ENCODE assay signal across 12 cellular contexts in the genomic region with DNA sequence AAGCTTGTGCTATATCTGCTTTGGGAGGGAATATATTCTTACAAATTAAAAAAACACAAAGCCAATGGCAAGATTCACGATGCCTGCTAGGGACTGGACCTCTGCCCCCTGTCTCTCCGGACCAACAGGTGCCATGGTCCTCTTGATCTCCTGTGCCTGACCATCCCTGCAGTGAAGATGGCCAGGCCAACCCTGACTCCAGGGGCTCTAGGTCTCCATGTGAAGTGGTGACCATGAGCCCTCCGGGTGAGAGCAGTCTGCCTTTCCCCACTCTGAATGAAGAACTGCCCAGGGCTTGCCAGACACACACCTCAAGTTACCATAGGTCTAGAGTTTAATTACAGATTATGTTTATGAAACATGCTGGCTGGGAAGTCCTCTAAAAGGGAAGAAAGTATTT. TPM values are rescaled to one million over a fixed set of nuclear protein-coding genes. Genes with fewer than 3 reads are reported as not detected.
A peak's percentile ranks its signal among the peaks of the same experiment; 100 is the strongest.
DNase-seq lines count a peak whose midpoint lies in the region; ATAC-seq and TF ChIP-seq lines count a peak whose summit lies in the region.
"Had no signal": no experiment of that assay in that cellular context is flagged by ENCODE, and none has a peak within 500 bp of the region (broad histone marks: within the 10 kb centered on the region; RNA-seq: fewer than 3 reads in every experiment).

No MANE protein-coding gene starts in this region.

- POLR2A ChIA-PET in PC-3 (lab: Charles Lee; ENCODE audit: unreplicated experiment) = no interaction called here

- H3K79me2 ChIP-seq in PC-3 (ENCODE audit: low read length) = no peaks in the 10 kb centered on the region

- peak overlapping the region; percentile 31 to 49 (median 46) for H3K4me3 ChIP-seq in right lobe of liver
- peak overlapping the region; percentile 73 for H3K4me3 ChIP-seq in thoracic aorta
- H3K4me3 ChIP-seq in PC-3 (ENCODE audit: low read length) = no peak overlapping the region
- H3K4me3 ChIP-seq: body of pancreas had no signal

- H4K20me1 ChIP-seq in PC-3 (ENCODE audit: low read length) = no peaks in the 10 kb centered on the region

- H3K4me1 ChIP-seq in right lobe of liver (no peaks in the 10 kb centered on the region), thoracic aorta (ENCODE audit: control insufficient read depth in 1 of 2, low read depth in 2 of 2) (peaks cover 23 to 63% of the 10 kb centered on the region in 2 donors), PC-3 (ENCODE audit: insufficient read depth, low read length) (peaks cover 17% of the 10 kb centered on the region)

- H3K4me3 Mint-ChIP-seq in activated naive CD4-positive, alpha-beta T cell treated with anti-CD3 and anti-CD28 coated beads for 36 hours = peak overlapping the region; percentile 98
- peak overlapping the region; percentile 99 to 100 for H3K4me3 Mint-ChIP-seq in activated T-cell treated with anti-CD3 and anti-CD28 coated beads, Interleukin-2, amount 50 U/mL, for 72 hours
- H3K4me3 Mint-ChIP-seq: HFFc6 had no signal

- WGBS in right lobe of liver (ENCODE audit: insufficient coverage, low coverage, low lambda C conversion rate, missing lambda C conversion rate) = 14% methylated on average over 1 of the region's 3 CpGs

- H3K9ac ChIP-seq in PC-3 (ENCODE audit: low read length) = no peak overlapping the region

- no peak for TF ChIP-seq CTCF in right lobe of liver (IDR thresholded peaks at IDR 0.05)
- no peak for TF ChIP-seq CTCF in thoracic aorta (IDR thresholded peaks at IDR 0.05)
- TF ChIP-seq CTCF in PC-3 (conservative IDR thresholded peaks at IDR 0.05; ENCODE audit: low read depth, low read length) = no peak

- CTCF ChIA-PET in activated naive CD4-positive, alpha-beta T cell treated with anti-CD3 and anti-CD28 coated beads for 36 hours (lab: Charles Lee) = interaction anchor here (1.0 to 1.5 kb wide), 2 partner anchors 9 to 114 kb away, joined by 3 to 4 read pairs; no protein-coding TSS in a partner anchor
- CTCF ChIA-PET in PC-3 (lab: Charles Lee) = no interaction called here

- ATAC-seq in activated T-cell treated with anti-CD3 and anti-CD28 coated beads, Interleukin-2, amount 50 U/mL, for 72 hours (replicated peaks in 1 of 2) = no peak
- ATAC-seq in right lobe of liver (no peak), thoracic aorta (ENCODE audit: insufficient number of reproducible peaks, low FRiP score, low read depth) (no peak), PC-3 (no peak)
- ATAC-seq: body of pancreas had no signal

- no peak for TF ChIP-seq POLR2A in right lobe of liver (IDR thresholded peaks at IDR 0.05)

- BruUV-seq in PC-3 (replicated peaks; lab: Mats Ljungman, UMichigan) = no TSS peak

- H3K27me3 ChIP-seq in right lobe of liver (no peaks in the 10 kb centered on the region), thoracic aorta (replicated peaks; ENCODE audit: insufficient read depth) (no peaks in the 10 kb centered on the region), PC-3 (ENCODE audit: low read length) (no peaks in the 10 kb centered on the region)
- H3K27me3 ChIP-seq: body of pancreas had no signal

- intact Hi-C loops in activated naive CD4-positive, alpha-beta T cell treated with anti-CD3 and anti-CD28 coated beads for 36 hours (cut with micrococcal nuclease) = loop anchor here (2.0 to 10.0 kb wide), 3 partner anchors 603 to 1763 kb away; a partner anchor contains a TSS
- intact Hi-C loops in right lobe of liver (cut with DNase I) (no loop called here), PC-3 (cut with micrococcal nuclease) (loop anchor here (2.0 kb wide), 1 partner anchor 29 kb away; no protein-coding TSS in a partner anchor)

- H3K27ac ChIP-seq in right lobe of liver (peak overlapping the region; percentile 32 to 66 (median 56)), thoracic aorta (peak overlapping the region; percentile 3 to 60), PC-3 (ENCODE audit: low read length) (no peak overlapping the region)

- H3F3A ChIP-seq in PC-3 (ENCODE audit: low read length, unreplicated experiment) = no peaks in the 10 kb centered on the region

- no peaks in the 10 kb centered on the region for H3K9me2 ChIP-seq in PC-3 (replicated peaks; ENCODE audit: low read length)

- peaks cover 35% of the 10 kb centered on the region for H3K4me1 Mint-ChIP-seq in activated naive CD4-positive, alpha-beta T cell treated with anti-CD3 and anti-CD28 coated beads for 36 hours (ENCODE audit: low read depth)
- peaks cover 69% of the 10 kb centered on the region for H3K4me1 Mint-ChIP-seq in activated T-cell treated with anti-CD3 and anti-CD28 coated beads, Interleukin-2, amount 50 U/mL, for 72 hours (ENCODE audit: low read depth)

- peak overlapping the region; percentile 100 for H3K27ac Mint-ChIP-seq in activated naive CD4-positive, alpha-beta T cell treated with anti-CD3 and anti-CD28 coated beads for 36 hours
- peak overlapping the region; percentile 96 for H3K27ac Mint-ChIP-seq in activated T-cell treated with anti-CD3 and anti-CD28 coated beads, Interleukin-2, amount 50 U/mL, for 72 hours
- H3K27ac Mint-ChIP-seq: HFFc6 had no signal

- H3K27me3 Mint-ChIP-seq in activated naive CD4-positive, alpha-beta T cell treated with anti-CD3 and anti-CD28 coated beads for 36 hours (ENCODE audit: low read depth) = no peaks in the 10 kb centered on the region
- H3K27me3 Mint-ChIP-seq in activated T-cell treated with anti-CD3 and anti-CD28 coated beads, Interleukin-2, amount 50 U/mL, for 72 hours (ENCODE audit: low read depth) = no peaks in the 10 kb centered on the region

- H3K36me3 ChIP-seq in right lobe of liver (no peaks in the 10 kb centered on the region), thoracic aorta (no peaks in the 10 kb centered on the region), PC-3 (ENCODE audit: low read depth, low read length) (no peaks in the 10 kb centered on the region)

- no peak for DNase-seq in activated naive CD4-positive, alpha-beta T cell treated with anti-CD3 and anti-CD28 coated beads for 36 hours
- DNase-seq in activated naive CD4-positive, alpha-beta T cell treated with Interleukin-2 at 50 U/mL for 16 hours = no peak
- no peak for DNase-seq in activated T-cell treated with anti-CD3 and anti-CD28 coated beads, Interleukin-2, amount 50 U/mL, for 72 hours
- DNase-seq in right lobe of liver = no peak
- DNase-seq in thoracic aorta (ENCODE audit: low spot score) = no peak
- no peak for DNase-seq in NCI-H128 (lab: John Stamatoyannopoulos, UW; ENCODE audit: unreplicated experiment)
- DNase-seq in PC-3 = no peak
- DNase-seq in ureter (ENCODE audit: low spot score) = no peak
- DNase-seq: body of pancreas, HFFc6, NCI-H524 treated with DMSO at 0.1 percent for 48 hours had no signal

- H3K36me3 Mint-ChIP-seq in activated naive CD4-positive, alpha-beta T cell treated with anti-CD3 and anti-CD28 coated beads for 36 hours (ENCODE audit: low read depth) = peaks cover 37% of the 10 kb centered on the region
- peaks cover 7 to 12% of the 10 kb centered on the region in 2 donors for H3K36me3 Mint-ChIP-seq in activated T-cell treated with anti-CD3 and anti-CD28 coated beads, Interleukin-2, amount 50 U/mL, for 72 hours (ENCODE audit: insufficient read depth in 2 of 2)

- H3K9me3 Mint-ChIP-seq in activated naive CD4-positive, alpha-beta T cell treated with anti-CD3 and anti-CD28 coated beads for 36 hours = no peaks in the 10 kb centered on the region
- peaks cover 0 to 1% of the 10 kb centered on the region in 2 donors for H3K9me3 Mint-ChIP-seq in activated T-cell treated with anti-CD3 and anti-CD28 coated beads, Interleukin-2, amount 50 U/mL, for 72 hours
- H3K9me3 Mint-ChIP-seq: HFFc6 had no signal

- no peaks in the 10 kb centered on the region for H3K9me3 ChIP-seq in right lobe of liver
- no peaks in the 10 kb centered on the region for H3K9me3 ChIP-seq in thoracic aorta
- no peaks in the 10 kb centered on the region for H3K9me3 ChIP-seq in PC-3 (ENCODE audit: low read length)
- H3K9me3 ChIP-seq: body of pancreas had no signal

- H3K4me2 ChIP-seq in PC-3 (ENCODE audit: low read length) = no peak overlapping the region

- no peak overlapping the region for H2AFZ ChIP-seq in PC-3 (ENCODE audit: low read length)

RNA-seq across cellular contexts. Expression of a gene that starts 1.5 kb away (rescaled TPM):
- 100 to 1,000 TPM; 663 to 730 TPM for total RNA-seq in activated naive CD4-positive, alpha-beta T cell treated with anti-CD3 and anti-CD28 coated beads for 36 hours
- total RNA-seq in activated T-cell treated with anti-CD3 and anti-CD28 coated beads, Interleukin-2, amount 50 U/mL, for 72 hours = 100 to 1,000 TPM; 402 to 450 TPM
- total RNA-seq in right lobe of liver (10 to 100 TPM; 17.2 to 58.1 (median 31.9) TPM), thoracic aorta (100 to 1,000 TPM; 199 to 223 TPM), PC-3 (2014; rRNA removed) (10.4 and 12.4 TPM in 2 replicates), ureter (264 TPM)

RNA-seq across cellular contexts. Expression of a gene that starts 12.9 kb away (rescaled TPM):
- not detected for total RNA-seq in activated naive CD4-positive, alpha-beta T cell treated with anti-CD3 and anti-CD28 coated beads for 36 hours
- total RNA-seq in activated T-cell treated with anti-CD3 and anti-CD28 coated beads, Interleukin-2, amount 50 U/mL, for 72 hours = not detected
- total RNA-seq in right lobe of liver (not detected), thoracic aorta (not detected), PC-3 (2014; rRNA removed) (not detected in 2 replicates), ureter (not detected)
- total RNA-seq: body of pancreas, glomerular endothelial cell, HFFc6 had no signal

RNA-seq across cellular contexts. Expression of a gene that starts 21.6 kb away (rescaled TPM):
- total RNA-seq in activated naive CD4-positive, alpha-beta T cell treated with anti-CD3 and anti-CD28 coated beads for 36 hours = 1 to 10 TPM; 1.0 to 1.2 TPM
- total RNA-seq in activated T-cell treated with anti-CD3 and anti-CD28 coated beads, Interleukin-2, amount 50 U/mL, for 72 hours = 1 to 10 TPM; 3.8 to 4.0 TPM
- total RNA-seq in right lobe of liver = 1 to 10 TPM in 1 of 6 experiments, under 1 TPM in 3, not detected in 2; 0.26 to 1.0 (median 0.39) TPM
- total RNA-seq in thoracic aorta = 1 to 10 TPM in 1 of 2 donors, not detected in 1; 2.4 TPM
- not detected in 2 replicates for total RNA-seq in PC-3 (2014; rRNA removed)
- total RNA-seq in ureter = 122 TPM
- total RNA-seq: glomerular endothelial cell, HFFc6 had no signal

Comparison
In these comparisons a context has a peak if more than half of its experiments do, and no peak if none do; other contexts are left out.
1. RNA of a gene that starts 21.6 kb away (total RNA-seq): 122 TPM in ureter (single experiment); 3.8 to 4.0 TPM in activated T-cell treated with anti-CD3 and anti-CD28 coated beads, Interleukin-2, amount 50 U/mL, for 72 hours, 2.4 TPM in thoracic aorta, 1.0 to 1.2 TPM in activated naive CD4-positive, alpha-beta T cell treated with anti-CD3 and anti-CD28 coated beads for 36 hours, 0.26 to 1.0 TPM in right lobe of liver and not detected in PC-3; every median in the first group is over 10 times any median in the second.
2. intact Hi-C loops: an anchor here in activated naive CD4-positive, alpha-beta T cell treated with anti-CD3 and anti-CD28 coated beads for 36 hours (2.0 to 10.0 kb wide) and PC-3 (2.0 kb wide); none called in right lobe of liver.